In genomic region chr2:96523659-96524481, GRCh38 we compare ENCODE assay signal across 14 cellular contexts. TPM values are rescaled to one million over a fixed set of nuclear protein-coding genes. Genes with fewer than 3 reads are reported as not detected.
A peak's percentile ranks its signal among the peaks of the same experiment; 100 is the strongest.
DNase-seq lines count a peak whose midpoint lies in the region; ATAC-seq, FAIRE-seq and TF ChIP-seq lines count a peak whose summit lies in the region.
"Had no signal": no experiment of that assay in that cellular context is flagged by ENCODE, and none has a peak within 500 bp of the region (broad histone marks: within the 10 kb centered on the region; RNA-seq: fewer than 3 reads in every experiment).

No MANE protein-coding gene starts in this region.

- no peak for FAIRE-seq in D721Med (lab: Jason Lieb, UNC)
- FAIRE-seq: K562 had no signal

- no peaks in the 10 kb centered on the region for H3K9me3 Mint-ChIP-seq in CD4-positive, alpha-beta T cell
- H3K9me3 Mint-ChIP-seq in activated T-helper 17 cell treated with anti-CD3 and anti-CD28 coated beads, Interleukin-2, amount 50 U/mL, for 72 hours, result no peaks in the 10 kb centered on the region
- H3K9me3 Mint-ChIP-seq in mesothelial cell of epicardium, result no peaks in the 10 kb centered on the region
- H3K9me3 Mint-ChIP-seq: activated naive CD4-positive, alpha-beta T cell treated with anti-CD3 and anti-CD28 coated beads, Interleukin-2, amount 50 U/mL, for 72 hours had no signal

- no peaks in the 10 kb centered on the region for H3K27me3 Mint-ChIP-seq in CD4-positive, alpha-beta T cell
- no peaks in the 10 kb centered on the region for H3K27me3 Mint-ChIP-seq in activated T-helper 17 cell treated with anti-CD3 and anti-CD28 coated beads, Interleukin-2, amount 50 U/mL, for 72 hours
- H3K27me3 Mint-ChIP-seq in mesothelial cell of epicardium (ENCODE audit: low read depth), result peaks cover 53% of the 10 kb centered on the region

- H3K4me1 Mint-ChIP-seq in CD4-positive, alpha-beta T cell (ENCODE audit: low read depth), result peaks cover 29% of the 10 kb centered on the region
- H3K4me1 Mint-ChIP-seq in activated T-helper 17 cell treated with anti-CD3 and anti-CD28 coated beads, Interleukin-2, amount 50 U/mL, for 72 hours, result peaks cover 44% of the 10 kb centered on the region
- peaks cover 15% of the 10 kb centered on the region for H3K4me1 Mint-ChIP-seq in mesothelial cell of epicardium

- no peak overlapping the region for H3K27ac Mint-ChIP-seq in CD4-positive, alpha-beta T cell
- peak overlapping the region; percentile 58 for H3K27ac Mint-ChIP-seq in activated T-helper 17 cell treated with anti-CD3 and anti-CD28 coated beads, Interleukin-2, amount 50 U/mL, for 72 hours
- peak overlapping the region; percentile 69 for H3K27ac Mint-ChIP-seq in mesothelial cell of epicardium

- no peak overlapping the region for H3K27ac ChIP-seq in CD4-positive, alpha-beta T cell (ENCODE audit: low read depth, low read length)

- no peaks in the 10 kb centered on the region for H3K9me3 ChIP-seq in CD4-positive, alpha-beta T cell (ENCODE audit: control insufficient read depth, low read length)

- intact Hi-C loops in CD4-positive, alpha-beta T cell (cut with DNase I, micrococcal nuclease), result no loop called here

- ATAC-seq in CD4-positive, alpha-beta T cell (ENCODE audit: poor library complexity), result no peak
- peak; percentile 44 for ATAC-seq in activated T-helper 17 cell treated with anti-CD3 and anti-CD28 coated beads, Interleukin-2, amount 50 U/mL, for 72 hours (replicated peaks)
- no peak for ATAC-seq in GM21381 (IDR thresholded peaks at IDR 0.05; ENCODE audit: unreplicated experiment)
- ATAC-seq: K562 had no signal

- peak overlapping the region; percentile 32 for H3K4me3 ChIP-seq in GM12865 (ENCODE audit: low read depth, low read length)
- H3K4me3 ChIP-seq: K562 had no signal

- CTCF ChIA-PET in CD4-positive, alpha-beta T cell (lab: Charles Lee), result no interaction called here

- no peaks in the 10 kb centered on the region for H3K27me3 ChIP-seq in CD4-positive, alpha-beta T cell (ENCODE audit: control insufficient read depth, insufficient read depth, low read length)

- TF ChIP-seq CTCF in CD4-positive, alpha-beta T cell (IDR thresholded peaks at IDR 0.05), result no peak
- TF ChIP-seq CTCF in GM12865 (IDR thresholded peaks at IDR 0.05; ENCODE audit: insufficient read depth, low read depth, low read length, missing control alignments) (no peak), mesothelial cell of epicardium (IDR thresholded peaks at IDR 0.05; ENCODE audit: unreplicated experiment) (no peak), D721Med (IDR thresholded peaks at IDR 0.05; ENCODE audit: insufficient read depth, missing control alignments) (no peak)

- POLR2A ChIA-PET in CD4-positive, alpha-beta T cell (lab: Charles Lee), result no interaction called here

- peak overlapping the region; percentile 51 for H3K4me3 Mint-ChIP-seq in CD4-positive, alpha-beta T cell
- peak overlapping the region; percentile 85 for H3K4me3 Mint-ChIP-seq in activated T-helper 17 cell treated with anti-CD3 and anti-CD28 coated beads, Interleukin-2, amount 50 U/mL, for 72 hours
- no peak overlapping the region for H3K4me3 Mint-ChIP-seq in mesothelial cell of epicardium

- DNase-seq in CD4-positive, alpha-beta T cell, result no peak
- DNase-seq in GM12865 (ENCODE audit: low read depth), result no peak
- no peak for DNase-seq in mesothelial cell of epicardium (ENCODE audit: low spot score in 2 of 2, unreplicated experiment in 2 of 2)
- DNase-seq in D721Med (ENCODE audit: insufficient read length, low spot score), result no peak
- no peak for DNase-seq in DMS79 (lab: John Stamatoyannopoulos, UW)
- DNase-seq: foreskin melanocyte, islet precursor cell, NCI-H187 treated with DMSO at 0.1 percent for 48 hours, NCI-H82, SHP77 treated with DMSO at 0.1 percent for 48 hours had no signal

- H3K36me3 Mint-ChIP-seq in CD4-positive, alpha-beta T cell (ENCODE audit: low read depth), result no peaks in the 10 kb centered on the region
- H3K36me3 Mint-ChIP-seq in activated T-helper 17 cell treated with anti-CD3 and anti-CD28 coated beads, Interleukin-2, amount 50 U/mL, for 72 hours (ENCODE audit: low read depth), result no peaks in the 10 kb centered on the region
- no peaks in the 10 kb centered on the region for H3K36me3 Mint-ChIP-seq in mesothelial cell of epicardium
- H3K36me3 Mint-ChIP-seq: activated naive CD4-positive, alpha-beta T cell treated with anti-CD3 and anti-CD28 coated beads, Interleukin-2, amount 50 U/mL, for 72 hours had no signal

RNA-seq across cellular contexts. Expression of gene ARID5A, which starts 12.7 kb away (rescaled TPM):
- 100 to 1,000 TPM; 326 to 342 TPM for total RNA-seq in CD4-positive, alpha-beta T cell
- 100 to 1,000 TPM; 181 to 252 TPM for total RNA-seq in activated T-helper 17 cell treated with anti-CD3 and anti-CD28 coated beads, Interleukin-2, amount 50 U/mL, for 72 hours
- 4.1 to 4.7 TPM (median 4.7 TPM) in 3 replicates for total RNA-seq in mesothelial cell of epicardium

RNA-seq across cellular contexts. Expression of gene NEURL3, which starts 18.7 kb away (rescaled TPM):
- total RNA-seq in CD4-positive, alpha-beta T cell, result not detected
- total RNA-seq in activated T-helper 17 cell treated with anti-CD3 and anti-CD28 coated beads, Interleukin-2, amount 50 U/mL, for 72 hours, result 1 to 10 TPM in 1 of 2 donors, under 1 TPM in 1; 0.91 to 3.4 TPM
- total RNA-seq in mesothelial cell of epicardium, result 0.13 TPM in 1 of 3 replicates, not detected in the others
- total RNA-seq: K562 had no signal

Comparison
In these comparisons a context has a peak if more than half of its experiments do, and no peak if none do; other contexts are left out.
1. RNA of gene ARID5A, which starts 12.7 kb away (total RNA-seq): 326 to 342 TPM in CD4-positive, alpha-beta T cell and 181 to 252 TPM in activated T-helper 17 cell treated with anti-CD3 and anti-CD28 coated beads, Interleukin-2, amount 50 U/mL, for 72 hours; 4.1 to 4.7 TPM in mesothelial cell of epicardium; every median in the first group is over 10 times any median in the second.